ENCODE assay signal across 19 cellular contexts in the genomic region with DNA sequence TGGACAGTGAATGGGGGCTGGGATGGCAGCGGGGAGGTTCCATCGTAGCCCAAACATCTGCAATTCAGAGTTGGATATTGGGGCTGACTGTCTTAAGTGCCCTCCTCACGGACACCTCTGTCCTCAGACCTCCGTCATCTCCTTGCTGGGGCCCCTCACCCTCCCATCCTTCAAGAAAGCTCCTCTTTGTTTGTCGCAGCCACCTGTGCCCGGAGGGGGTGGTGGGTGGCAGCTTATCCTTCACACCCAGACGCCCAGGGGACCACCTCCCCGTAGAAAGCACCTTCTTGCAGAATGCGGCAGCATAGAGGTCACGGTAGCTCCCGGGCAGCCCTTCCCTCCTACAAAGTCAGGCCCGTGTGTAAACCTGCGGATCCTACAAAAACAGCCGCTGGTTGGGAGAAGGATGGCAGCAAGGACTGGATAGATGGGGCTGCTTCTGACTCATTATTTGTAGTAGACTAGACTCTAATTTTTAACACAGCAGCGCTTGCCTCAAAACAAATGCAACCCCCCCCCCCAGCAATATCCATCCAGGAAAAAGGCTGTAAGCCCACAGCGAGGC. TPM values are rescaled to one million over a fixed set of nuclear protein-coding genes. Genes with fewer than 3 reads are reported as not detected.
A peak's percentile ranks its signal among the peaks of the same experiment; 100 is the strongest.
DNase-seq lines count a peak whose midpoint lies in the region; FAIRE-seq and TF ChIP-seq lines count a peak whose summit lies in the region.
"Had no signal": no experiment of that assay in that cellular context is flagged by ENCODE, and none has a peak within 500 bp of the region (broad histone marks: within the 10 kb centered on the region; RNA-seq: fewer than 3 reads in every experiment).

No MANE protein-coding gene starts in this region.

- no peak for TF ChIP-seq POLR2A in endothelial cell of umbilical vein (IDR thresholded peaks at IDR 0.05; ENCODE audit: low read depth, low read length)

- no peak overlapping the region for H3K9ac ChIP-seq in endothelial cell of umbilical vein (replicated peaks; ENCODE audit: extremely low read depth, insufficient read depth, low read length)
- H3K9ac ChIP-seq: KMS-11 had no signal

- H2AFZ ChIP-seq in endothelial cell of umbilical vein (ENCODE audit: low read depth, low read length) (no peak overlapping the region), osteoblast (ENCODE audit: low read length) (no peak overlapping the region)

- no peaks in the 10 kb centered on the region for H3K79me2 ChIP-seq in endothelial cell of umbilical vein (ENCODE audit: control insufficient read depth, insufficient read depth, low read length)
- H3K79me2 ChIP-seq in osteoblast (ENCODE audit: insufficient read depth, low read length): no peaks in the 10 kb centered on the region

- H3K4me2 ChIP-seq in endothelial cell of umbilical vein (ENCODE audit: insufficient read depth, low read length) (no peak overlapping the region), osteoblast (ENCODE audit: insufficient read depth, low read length) (no peak overlapping the region)
- H3K4me2 ChIP-seq: KMS-11 had no signal

- no peak for FAIRE-seq in endothelial cell of umbilical vein (lab: Jason Lieb, UNC)
- FAIRE-seq: A204.1 had no signal

- H3K9me3 ChIP-seq in endothelial cell of umbilical vein (replicated peaks; ENCODE audit: control insufficient read depth, insufficient read depth, low read length): no peaks in the 10 kb centered on the region
- H3K9me3 ChIP-seq in osteoblast (ENCODE audit: low read depth, low read length): no peaks in the 10 kb centered on the region
- H3K9me3 ChIP-seq: upper lobe of right lung had no signal

- H3K4me3 ChIP-seq in H7 (ENCODE audit: insufficient read depth, low read depth, low read length): no peak overlapping the region
- no peak overlapping the region for H3K4me3 ChIP-seq in endothelial cell of umbilical vein (replicated peaks in 1 of 3; ENCODE audit: insufficient read depth in 1 of 3, low read depth in 1 of 3, low read length in 3 of 3)
- H3K4me3 ChIP-seq in osteoblast (ENCODE audit: insufficient read depth, low read length): no peak overlapping the region
- H3K4me3 ChIP-seq: SK-N-MC had no signal

- TF ChIP-seq CTCF in endothelial cell of umbilical vein (IDR thresholded peaks at IDR 0.05; ENCODE audit: extremely low read depth in 1 of 2, insufficient read depth in 1 of 2, low read depth in 1 of 2, low read length in 2 of 2) (no peak), osteoblast (IDR thresholded peaks at IDR 0.05; ENCODE audit: extremely low read depth, low read depth, low read length) (no peak)

- POLR2A ChIA-PET in endothelial cell of umbilical vein (lab: Charles Lee): no interaction called here

- H3K4me1 ChIP-seq in endothelial cell of umbilical vein (ENCODE audit: control insufficient read depth, extremely low read depth, insufficient read depth, low read length): no peaks in the 10 kb centered on the region
- no peaks in the 10 kb centered on the region for H3K4me1 ChIP-seq in osteoblast (ENCODE audit: insufficient read depth, low read length)

- H3K36me3 ChIP-seq in H7 (replicated peaks; ENCODE audit: control insufficient read depth, insufficient read depth, low read length): no peaks in the 10 kb centered on the region
- H3K36me3 ChIP-seq in endothelial cell of umbilical vein (ENCODE audit: control insufficient read depth in 2 of 2, extremely low read depth in 1 of 2, insufficient read depth in 2 of 2, low read length in 2 of 2): no peaks in the 10 kb centered on the region
- H3K36me3 ChIP-seq in osteoblast (ENCODE audit: insufficient read depth, low read length): no peaks in the 10 kb centered on the region
- H3K36me3 ChIP-seq: stomach, upper lobe of right lung had no signal

- H3K4me3 Mint-ChIP-seq in T-helper 2 cell treated with Interferon-gamma antibody and Interleukin-4, amounts not matched to agents 5 μg/mL and 100 μg/mL, for 36 hours: peak overlapping the region; percentile 14

- H3K27me3 ChIP-seq in H7 (ENCODE audit: control insufficient read depth, insufficient read depth, low read length) (peaks cover 52% of the 10 kb centered on the region), endothelial cell of umbilical vein (ENCODE audit: control insufficient read depth in 2 of 2, insufficient read depth in 2 of 2, low read length in 2 of 2) (peaks cover 10 to 22% of the 10 kb centered on the region in 2 experiments), osteoblast (ENCODE audit: insufficient read depth, low read length) (peaks cover 29% of the 10 kb centered on the region)

- CTCF ChIA-PET in endothelial cell of umbilical vein (lab: Charles Lee): no interaction called here

- H3K27me3 Mint-ChIP-seq in T-helper 2 cell treated with Interferon-gamma antibody and Interleukin-4, amounts not matched to agents 5 μg/mL and 100 μg/mL, for 36 hours (ENCODE audit: low read depth): peaks cover 24% of the 10 kb centered on the region

- no TSS peak for BruUV-seq in endothelial cell of umbilical vein (replicated peaks; lab: Mats Ljungman, UMichigan)

- H3K9me3 Mint-ChIP-seq in T-helper 2 cell treated with Interferon-gamma antibody and Interleukin-4, amounts not matched to agents 5 μg/mL and 100 μg/mL, for 36 hours: no peaks in the 10 kb centered on the region

- intact Hi-C loops in endothelial cell of umbilical vein (cut with micrococcal nuclease): no loop called here

- H3K27ac ChIP-seq in endothelial cell of umbilical vein (ENCODE audit: insufficient read depth, low read depth, low read length) (no peak overlapping the region), osteoblast (ENCODE audit: low read depth, low read length) (no peak overlapping the region)
- H3K27ac ChIP-seq: KMS-11, SK-N-MC, upper lobe of right lung had no signal

- H3K27ac Mint-ChIP-seq in T-helper 2 cell treated with Interferon-gamma antibody and Interleukin-4, amounts not matched to agents 5 μg/mL and 100 μg/mL, for 36 hours: no peak overlapping the region

- no peaks in the 10 kb centered on the region for H3K9me1 ChIP-seq in endothelial cell of umbilical vein (replicated peaks; ENCODE audit: control insufficient read depth, extremely low read depth, insufficient read depth, low read length)

- dilution Hi-C loops in endothelial cell of umbilical vein (cut with MboI; ENCODE audit: extremely low pct_ligation_motif_present, low sequenced_read_pairs): no loop called here

- H4K20me1 ChIP-seq in endothelial cell of umbilical vein (replicated peaks; ENCODE audit: control insufficient read depth, extremely low read depth, insufficient read depth, low read length) (no peaks in the 10 kb centered on the region), osteoblast (ENCODE audit: insufficient read depth, low read length) (no peaks in the 10 kb centered on the region)

- no peak for DNase-seq in T-helper 2 cell treated with Interferon-gamma antibody and Interleukin-4, amounts not matched to agents 5 μg/mL and 100 μg/mL, for 36 hours (ENCODE audit: low spot score)
- DNase-seq in T-helper 2 cell (no peak), H7 (peak; percentile 59), endothelial cell of umbilical vein (ENCODE audit: low read depth, low spot score) (no peak), osteoblast (ENCODE audit: insufficient read length, low spot score, missing footprints) (peak; percentile 88), NCI-H1436 treated with DMSO at 0.1 percent for 48 hours (lab: John Stamatoyannopoulos, UW) (no peak), NCI-H1048 (lab: John Stamatoyannopoulos, UW) (no peak), glomerular visceral epithelial cell (ENCODE audit: extremely low spot score) (no peak)
- DNase-seq: activated effector memory CD4-positive, alpha-beta T cell treated with Interleukin-2 at 50 U/mL for 16 hours; HCEC 1CT; left colon; NCI-H1092 treated with DMSO at 0.1 percent for 48 hours; NCI-H2171; stomach had no signal

- no peaks in the 10 kb centered on the region for H3K36me3 Mint-ChIP-seq in T-helper 2 cell treated with Interferon-gamma antibody and Interleukin-4, amounts not matched to agents 5 μg/mL and 100 μg/mL, for 36 hours (ENCODE audit: low read depth)

- H3K4me1 Mint-ChIP-seq in T-helper 2 cell treated with Interferon-gamma antibody and Interleukin-4, amounts not matched to agents 5 μg/mL and 100 μg/mL, for 36 hours (ENCODE audit: low read depth): no peaks in the 10 kb centered on the region

TF ChIP-seq in endothelial cell of umbilical vein, 7 proteins besides CTCF, POLR2A, EP300 and RAD21:
- TF ChIP-seq POLR2AphosphoS5 (IDR thresholded peaks at IDR 0.05; ENCODE audit: insufficient read depth, low read depth, low read length) (no peak), GATA2 (IDR thresholded peaks at IDR 0.05; ENCODE audit: insufficient read depth, insufficient read length, low read depth, low read length) (no peak), MYC (IDR thresholded peaks at IDR 0.05; ENCODE audit: low read depth, low read length) (no peak), EZH2 (IDR thresholded peaks at IDR 0.05; ENCODE audit: borderline replicate concordance, low read depth, low read length, severe bottlenecking) (peak; percentile 43), FOS (IDR thresholded peaks at IDR 0.05; ENCODE audit: borderline replicate concordance, insufficient read depth, low read length) (no peak), JUN (IDR thresholded peaks at IDR 0.05; ENCODE audit: borderline replicate concordance, insufficient read depth, insufficient read length, low read depth) (no peak)
- TF ChIP-seq, protein P1, sequence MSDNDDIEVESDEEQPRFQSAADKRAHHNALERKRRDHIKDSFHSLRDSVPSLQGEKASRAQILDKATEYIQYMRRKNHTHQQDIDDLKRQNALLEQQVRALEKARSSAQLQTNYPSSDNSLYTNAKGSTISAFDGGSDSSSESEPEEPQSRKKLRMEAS (IDR thresholded peaks at IDR 0.05; ENCODE audit: insufficient read depth, insufficient read length): no peak

RNA-seq across cellular contexts. Expression of a gene that starts 1.3 kb away (rescaled TPM):
- total RNA-seq in H7 (2014; rRNA removed; shearing (Covaris generic)): 0.70 and 0.80 TPM in 2 replicates
- total RNA-seq in endothelial cell of umbilical vein (0.51 and 0.62 TPM in 2 replicates), osteoblast (0.36 and 0.88 TPM in 2 replicates)
- 0.78 and 0.88 TPM in 2 replicates for polyA plus RNA-seq in endothelial cell of umbilical vein
- polyA plus RNA-seq in endothelial cell of umbilical vein (2011; cell fraction: cytosol; rRNA removed): 0.71 and 0.79 TPM in 2 replicates
- 0.30 and 0.34 TPM in 2 replicates for polyA plus RNA-seq in endothelial cell of umbilical vein (2011; cell fraction: nucleus; rRNA removed)
- 0.37 and 0.55 TPM in 2 replicates for polyA plus RNA-seq in endothelial cell of umbilical vein (2012)
- 0.36 and 0.51 TPM in 2 replicates for polyA minus RNA-seq in endothelial cell of umbilical vein
- not detected for polyA minus RNA-seq in endothelial cell of umbilical vein (2011; cell fraction: cytosol; rRNA and poly(A)+ RNA removed)
- 0.14 and 0.34 TPM in 2 replicates for polyA minus RNA-seq in endothelial cell of umbilical vein (2011; cell fraction: nucleus; rRNA and poly(A)+ RNA removed)
- total RNA-seq: fibroblast of villous mesenchyme had no signal

Comparison
In these comparisons a context has a peak if more than half of its experiments do, and no peak if none do; other contexts are left out.
1. DNase-seq: peak in H7 (single experiment) and osteoblast (single experiment); none in T-helper 2 cell treated with Interferon-gamma antibody and Interleukin-4, amounts not matched to agents 5 μg/mL and 100 μg/mL, for 36 hours (single experiment), T-helper 2 cell (0 of 5), endothelial cell of umbilical vein (single experiment), NCI-H1436 treated with DMSO at 0.1 percent for 48 hours (single experiment), NCI-H1048 (single experiment) and glomerular visceral epithelial cell (single experiment).